Comparison of ENCODE assay signal across 8 cellular contexts in genomic region chr6:155314773-155315515, GRCh38. TPM values are rescaled to one million over a fixed set of nuclear protein-coding genes. Genes with fewer than 3 reads are reported as not detected.
DNase-seq lines count a peak whose midpoint lies in the region; ATAC-seq and TF ChIP-seq lines count a peak whose summit lies in the region.

No MANE protein-coding gene starts in this region.

- DNase-seq in activated T-cell treated with anti-CD3 and anti-CD28 coated beads for 1 hour (ENCODE audit: low read depth) (peak; percentile 7), NCI-H1092 treated with DMSO at 0.1 percent for 48 hours (lab: John Stamatoyannopoulos, UW) (peak; percentile 96), SW 1271 (lab: John Stamatoyannopoulos, UW) (peak; percentile 51 to 92), caudate nucleus (lab: John Stamatoyannopoulos, UW) (peak in 20 of 61 donors; percentile 28 to 82 (median 59)), kidney epithelial cell (ENCODE audit: low read depth) (peak; percentile 45)
- DNase-seq in activated T-cell treated with anti-CD3 and anti-CD28 coated beads, Interleukin-2, amount 50 U/mL, for 48 hours, result no peak
- peak; percentile 27 for DNase-seq in stimulated activated CD4-positive, alpha-beta T cell treated with anti-CD3 and anti-CD28 coated beads, Interleukin-4, amount 100 ng/mL, for 1 hour

- peak overlapping the region; percentile 54 for H3K4me3 ChIP-seq in kidney epithelial cell (ENCODE audit: low read depth, low read length)

- peak overlapping the region; percentile 71 for H3K27ac ChIP-seq in caudate nucleus (ENCODE audit: low read depth, low read length)

- peak; percentile 56 for ATAC-seq in HG02759 (IDR thresholded peaks at IDR 0.05; ENCODE audit: unreplicated experiment)

- H3K36me3 ChIP-seq in kidney epithelial cell (ENCODE audit: control insufficient read depth, insufficient read depth, low read length), result no peaks in the 10 kb centered on the region

- no peak for TF ChIP-seq CTCF in kidney epithelial cell (IDR thresholded peaks at IDR 0.05; ENCODE audit: insufficient read depth, low read length, poor library complexity, severe bottlenecking)

- H3K27me3 ChIP-seq in kidney epithelial cell (ENCODE audit: control insufficient read depth, insufficient read depth, low read length), result no peaks in the 10 kb centered on the region

RNA-seq across cellular contexts. Expression of gene TFB1M, which starts 0.7 kb away (rescaled TPM):
- 20.5 and 24.4 TPM in 2 replicates for total RNA-seq in kidney epithelial cell

RNA-seq across cellular contexts. Expression of gene CLDN20, which starts 51.1 kb away (rescaled TPM):
- total RNA-seq in kidney epithelial cell, result not detected in 2 replicates

Comparison
In these comparisons a context has a peak if more than half of its experiments do, and no peak if none do; other contexts are left out.
1. DNase-seq: peak in activated T-cell treated with anti-CD3 and anti-CD28 coated beads for 1 hour (single experiment), NCI-H1092 treated with DMSO at 0.1 percent for 48 hours (single experiment), SW 1271 (2 of 2), kidney epithelial cell (single experiment) and stimulated activated CD4-positive, alpha-beta T cell treated with anti-CD3 and anti-CD28 coated beads, Interleukin-4, amount 100 ng/mL, for 1 hour (single experiment); none in activated T-cell treated with anti-CD3 and anti-CD28 coated beads, Interleukin-2, amount 50 U/mL, for 48 hours (0 of 2).